Comparison of ENCODE assay signal across 1 cellular context in genomic region chr2:24109431-24109830, GRCh38. TPM values are rescaled to one million over a fixed set of nuclear protein-coding genes. Genes with fewer than 3 reads are reported as not detected.
"Had no signal": no experiment of that assay in that cellular context is flagged by ENCODE, and none has a peak within 500 bp of the region (broad histone marks: within the 10 kb centered on the region; RNA-seq: fewer than 3 reads in every experiment).

No MANE protein-coding gene starts in this region.

RNA-seq across cellular contexts. Expression of gene FKBP1B, which starts 59.9 kb away (rescaled TPM):
- total RNA-seq: NCI-H460 had no signal
